ENCODE assay signal across 5 cellular contexts in the genomic region with DNA sequence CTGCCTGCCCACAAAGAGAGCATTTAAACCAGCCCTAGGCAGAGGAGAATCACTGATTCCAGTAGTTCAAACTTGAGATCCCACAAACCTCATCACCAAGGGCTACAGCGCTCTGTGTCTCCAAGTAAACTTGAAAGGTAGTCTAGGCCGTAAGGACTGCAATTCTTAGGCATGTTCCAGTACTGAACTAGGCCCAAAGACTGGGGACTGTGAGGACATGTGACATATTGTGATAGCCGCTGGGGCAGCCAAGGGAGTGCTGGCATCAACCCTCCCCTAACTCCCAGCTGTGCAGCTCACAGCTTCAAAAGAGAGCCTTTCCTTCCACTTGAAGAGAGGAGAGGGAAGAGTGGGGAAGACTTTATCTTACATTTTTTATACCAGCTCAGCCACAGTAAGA.
"Had no signal": no experiment of that assay in that cellular context is flagged by ENCODE, and none has a peak within 500 bp of the region (broad histone marks: within the 10 kb centered on the region; RNA-seq: fewer than 3 reads in every experiment).

No MANE protein-coding gene starts in this region.

- H3K4me3 ChIP-seq: GM23338, K562 had no signal

- H3K27ac Mint-ChIP-seq: GM23338, H9 had no signal

- H3K4me2 ChIP-seq: GM23338 had no signal

- H2AFZ ChIP-seq: GM23338 had no signal

- H3K4me1 Mint-ChIP-seq: GM23338, H9 had no signal

- H3K4me3 Mint-ChIP-seq: GM23338, H9 had no signal

- DNase-seq: H9, HCEC 1CT, IMR-90 had no signal

- H3K9me3 Mint-ChIP-seq: H9 had no signal

- ATAC-seq: GM23338, K562 had no signal
